Comparison of ENCODE assay signal across 14 cellular contexts in the genomic region with DNA sequence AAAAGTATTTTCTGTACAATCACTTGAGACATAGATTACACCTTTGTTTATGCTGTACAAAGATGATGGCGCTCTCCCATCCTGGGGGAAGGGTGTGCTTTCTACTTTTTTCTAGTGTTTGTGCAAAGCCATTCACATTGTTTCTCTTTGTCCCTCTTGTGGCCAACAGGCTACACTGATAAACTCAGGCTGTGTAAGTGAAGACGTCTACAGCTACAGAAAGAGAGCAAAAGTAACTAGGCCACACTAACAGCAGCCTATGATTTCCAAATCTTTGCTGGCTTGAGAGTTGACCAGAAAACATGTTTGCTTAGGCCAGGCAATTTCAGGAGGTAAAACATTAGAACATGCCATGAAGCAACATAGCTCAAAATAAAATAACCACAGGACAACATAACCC.
A peak's percentile ranks its signal among the peaks of the same experiment; 100 is the strongest.
DNase-seq lines count a peak whose midpoint lies in the region; ATAC-seq and TF ChIP-seq lines count a peak whose summit lies in the region.
"Had no signal": no experiment of that assay in that cellular context is flagged by ENCODE, and none has a peak within 500 bp of the region (broad histone marks: within the 10 kb centered on the region; RNA-seq: fewer than 3 reads in every experiment).

No MANE protein-coding gene starts in this region.

- H4K5ac ChIP-seq in mesendoderm (ENCODE audit: low read length): no peak overlapping the region

- no peaks in the 10 kb centered on the region for H3K79me2 ChIP-seq in Loucy (ENCODE audit: insufficient read depth, low read length)
- H3K79me2 ChIP-seq in mesendoderm (ENCODE audit: control insufficient read depth, insufficient read depth, low read length): no peaks in the 10 kb centered on the region

- ATAC-seq in HG03139 (IDR thresholded peaks at IDR 0.05; ENCODE audit: unreplicated experiment) (no peak), GM19324 (IDR thresholded peaks at IDR 0.05; ENCODE audit: low FRiP score, unreplicated experiment) (no peak)
- ATAC-seq: naive thymus-derived CD4-positive, alpha-beta T cell; stimulated activated naive B cell treated with anti-CD40 and anti-IgM and Interleukin-4, amounts not matched to agents 10 μg/mL and 1 μg/mL and 100 μg/mL, for 72 hours had no signal

- no peak overlapping the region for H3K23ac ChIP-seq in mesendoderm (ENCODE audit: low read length)

- no peak overlapping the region for H2BK120ac ChIP-seq in mesendoderm (ENCODE audit: low read depth, low read length)

- no peak overlapping the region for H4K8ac ChIP-seq in mesendoderm (ENCODE audit: low read depth, low read length)

- H3K4me3 ChIP-seq in Loucy (ENCODE audit: low read length, poor library complexity, severe bottlenecking) (no peak overlapping the region), brain microvascular endothelial cell (ENCODE audit: low read depth, low read length) (no peak overlapping the region), mesendoderm (ENCODE audit: low read length) (no peak overlapping the region)

- in situ Hi-C loops in brain microvascular endothelial cell (cut with HindIII; ENCODE audit: low pct_ligation_motif_present, low sequenced_read_pairs): no loop called here

- H3K18ac ChIP-seq in mesendoderm (ENCODE audit: low read length): no peak overlapping the region

- H3K79me1 ChIP-seq in mesendoderm (ENCODE audit: low read length): no peaks in the 10 kb centered on the region

- no peak overlapping the region for H2BK5ac ChIP-seq in mesendoderm (ENCODE audit: low read length)

- H3K4me1 ChIP-seq in Loucy (ENCODE audit: insufficient read depth, low read length, poor library complexity, severe bottlenecking) (peaks cover 58% of the 10 kb centered on the region), mesendoderm (ENCODE audit: control insufficient read depth, low read depth, low read length) (peaks cover 4% of the 10 kb centered on the region)

- H3K4me2 ChIP-seq in Loucy (ENCODE audit: low read depth, low read length, poor library complexity, severe bottlenecking) (no peak overlapping the region), mesendoderm (ENCODE audit: low read length) (no peak overlapping the region)

- H3K56ac ChIP-seq in mesendoderm (ENCODE audit: low read length): no peak overlapping the region

- H3K9me2 ChIP-seq in Loucy (replicated peaks; ENCODE audit: low read depth, low read length): no peaks in the 10 kb centered on the region

- H3K36me3 ChIP-seq in Loucy (ENCODE audit: insufficient read depth, low read length): no peaks in the 10 kb centered on the region
- H3K36me3 ChIP-seq in brain microvascular endothelial cell (replicated peaks): no peaks in the 10 kb centered on the region
- H3K36me3 ChIP-seq in mesendoderm (ENCODE audit: control insufficient read depth, insufficient read depth, low read length): no peaks in the 10 kb centered on the region

- no peaks in the 10 kb centered on the region for H3F3A ChIP-seq in Loucy (ENCODE audit: low read depth)

- no peaks in the 10 kb centered on the region for H3K27me3 ChIP-seq in Loucy (ENCODE audit: insufficient read depth, low read length, poor library complexity, severe bottlenecking)
- no peaks in the 10 kb centered on the region for H3K27me3 ChIP-seq in brain microvascular endothelial cell (replicated peaks)
- no peaks in the 10 kb centered on the region for H3K27me3 ChIP-seq in mesendoderm (ENCODE audit: insufficient read depth, low read length, poor library complexity)

- H3K4ac ChIP-seq in mesendoderm (ENCODE audit: low read depth, low read length): no peak overlapping the region

- H2BK15ac ChIP-seq in mesendoderm (replicated peaks; ENCODE audit: low read depth): no peak overlapping the region

- H2AFZ ChIP-seq in Loucy (ENCODE audit: low read length): peak overlapping the region; percentile 47; the same call in 1 of the 2 replicates

- H3K9ac ChIP-seq in Loucy (ENCODE audit: low read depth, low read length, poor library complexity, severe bottlenecking) (no peak overlapping the region), mesendoderm (ENCODE audit: low read length) (no peak overlapping the region)

- peak; percentile 80 for TF ChIP-seq CTCF in Loucy (conservative IDR thresholded peaks at IDR 0.05; ENCODE audit: low read length)
- TF ChIP-seq CTCF in brain microvascular endothelial cell (IDR thresholded peaks at IDR 0.05; ENCODE audit: low read depth, low read length, missing control alignments): peak; percentile 66

- no CpG with 5 or more reads among the region's 2 CpGs for WGBS in mesendoderm (ENCODE audit: extremely low coverage, insufficient coverage, low lambda C conversion rate)

- H4K20me1 ChIP-seq in Loucy (ENCODE audit: insufficient read depth, low read length, poor library complexity, severe bottlenecking): no peaks in the 10 kb centered on the region

- H2AK5ac ChIP-seq in mesendoderm (ENCODE audit: low read length): no peak overlapping the region

- DNase-seq in ELR (ENCODE audit: low read depth) (peak; percentile 27), brain microvascular endothelial cell (no peak), mesendoderm (peak; percentile 48), CD1c-positive myeloid dendritic cell (ENCODE audit: extremely low spot score) (no peak), DMS 273 treated with DMSO at 0.1 percent for 48 hours (lab: John Stamatoyannopoulos, UW) (no peak)
- DNase-seq: activated CD4-positive, alpha-beta T cell treated with anti-CD3 and anti-CD28 coated beads for 48 hours; activated naive CD4-positive, alpha-beta T cell treated with anti-CD3 and anti-CD28 coated beads for 36 hours; NCI-H1930; SHP77 treated with DMSO at 0.1 percent for 48 hours; stimulated activated naive B cell treated with anti-CD40 and anti-IgM and Interleukin-4, amounts not matched to agents 10 μg/mL and 1 μg/mL and 100 μg/mL, for 72 hours had no signal

- H3K9me3 ChIP-seq in Loucy (ENCODE audit: insufficient read depth, low read depth, low read length): no peaks in the 10 kb centered on the region

- H3K27ac ChIP-seq in brain microvascular endothelial cell: no peak overlapping the region
- no peak overlapping the region for H3K27ac ChIP-seq in mesendoderm (ENCODE audit: low read depth, low read length)

Comparison
In these comparisons a context has a peak if more than half of its experiments do, and no peak if none do; other contexts are left out.
1. DNase-seq: peak in ELR (single experiment) and mesendoderm (single experiment); none in brain microvascular endothelial cell (single experiment), CD1c-positive myeloid dendritic cell (single experiment) and DMS 273 treated with DMSO at 0.1 percent for 48 hours (single experiment).